23 cellular contexts compared by ENCODE assay signal in genomic region chr12:61412209-61412608, GRCh38.
DNase-seq lines count a peak whose midpoint lies in the region; ATAC-seq and TF ChIP-seq lines count a peak whose summit lies in the region.
"Had no signal": no experiment of that assay in that cellular context is flagged by ENCODE, and none has a peak within 500 bp of the region (broad histone marks: within the 10 kb centered on the region; RNA-seq: fewer than 3 reads in every experiment).

No MANE protein-coding gene starts in this region.

- H3K27ac ChIP-seq in substantia nigra (ENCODE audit: low read depth, low read length, poor library complexity, severe bottlenecking) = no peak overlapping the region
- H3K27ac ChIP-seq: 22Rv1, C4-2B, PC-9, SJCRH30 had no signal

- no peaks in the 10 kb centered on the region for H3K36me3 ChIP-seq in H7 (replicated peaks; ENCODE audit: control insufficient read depth, insufficient read depth, low read length)
- H3K36me3 ChIP-seq: MG63, SJCRH30 had no signal

- no peaks in the 10 kb centered on the region for H3K27me3 Mint-ChIP-seq in WTC11 (ENCODE audit: low read depth)
- H3K27me3 Mint-ChIP-seq in CD14-positive monocyte (ENCODE audit: low read depth in 3 of 3) = no peaks in the 10 kb centered on the region
- H3K27me3 Mint-ChIP-seq: B cell; CD8-positive, alpha-beta memory T cell had no signal

- no peak for TF ChIP-seq CTCF in WTC11 (IDR thresholded peaks at IDR 0.05)
- TF ChIP-seq CTCF in CD14-positive monocyte (IDR thresholded peaks at IDR 0.05) = no peak

- no peak overlapping the region for H3K4me3 Mint-ChIP-seq in WTC11
- H3K4me3 Mint-ChIP-seq in CD14-positive monocyte = no peak overlapping the region
- H3K4me3 Mint-ChIP-seq: B cell; CD8-positive, alpha-beta memory T cell had no signal

- CTCF ChIA-PET in WTC11 (lab: Charles Lee) = no interaction called here

- peak; percentile 7 for DNase-seq in NCI-H2029 treated with DMSO at 0.1 percent for 48 hours (lab: John Stamatoyannopoulos, UW)
- DNase-seq in NCI-H2029 (lab: John Stamatoyannopoulos, UW) = no peak
- DNase-seq in H7 = peak; percentile 2
- DNase-seq in WTC11 (ENCODE audit: low spot score) = no peak
- DNase-seq in iPS-NIHi7 (ENCODE audit: extremely low spot score) = peak; percentile 29
- DNase-seq in substantia nigra (lab: John Stamatoyannopoulos, UW) = no peak
- no peak for DNase-seq in CD14-positive monocyte (ENCODE audit: low spot score)
- DNase-seq: CD8-positive, alpha-beta memory T cell; KBM-7; MG63; NCI-H1048; NCI-H1417; NCI-H1694; NCI-H2081 treated with DMSO at 0.1 percent for 48 hours; NCI-H774; PC-9; SJCRH30 had no signal

- intact Hi-C loops in CD14-positive monocyte (cut with micrococcal nuclease) = no loop called here

- no peaks in the 10 kb centered on the region for H3K9me3 Mint-ChIP-seq in WTC11
- H3K9me3 Mint-ChIP-seq in CD14-positive monocyte = peaks cover 0 to 28% (median 8%) of the 10 kb centered on the region in 7 donors

- H3K27ac Mint-ChIP-seq in WTC11 (no peak overlapping the region), CD14-positive monocyte (no peak overlapping the region)
- H3K27ac Mint-ChIP-seq: B cell; CD8-positive, alpha-beta memory T cell had no signal

- POLR2A ChIA-PET in WTC11 (lab: Charles Lee) = no interaction called here

- H3K4me1 Mint-ChIP-seq in WTC11 = peaks cover 18% of the 10 kb centered on the region
- H3K4me1 Mint-ChIP-seq in CD14-positive monocyte = no peaks in the 10 kb centered on the region
- H3K4me1 Mint-ChIP-seq: B cell; CD8-positive, alpha-beta memory T cell had no signal

- no peaks in the 10 kb centered on the region for H3K27me3 ChIP-seq in H7 (ENCODE audit: control insufficient read depth, insufficient read depth, low read length)
- H3K27me3 ChIP-seq: MG63, SJCRH30 had no signal

- no peaks in the 10 kb centered on the region for H3K36me3 Mint-ChIP-seq in WTC11
- H3K36me3 Mint-ChIP-seq in CD14-positive monocyte = no peaks in the 10 kb centered on the region
- H3K36me3 Mint-ChIP-seq: CD8-positive, alpha-beta memory T cell had no signal

- ATAC-seq in WTC11 (peak; percentile 76), HG03457 (IDR thresholded peaks at IDR 0.05; ENCODE audit: unreplicated experiment) (no peak)
- ATAC-seq: Right ventricle myocardium inferior, SK-N-SH treated with all-trans-retinoic acid at 6 μM for 48 hours had no signal

- no peak overlapping the region for H3K4me3 ChIP-seq in H7 (ENCODE audit: insufficient read depth, low read depth, low read length)
- H3K4me3 ChIP-seq: MG63, PC-9, SJCRH30 had no signal

TF ChIP-seq in WTC11, 78 proteins besides CTCF, POLR2A, EP300 and RAD21 (continues in another document):
- TF ChIP-seq ATF3 (CRISPR knock-in tag; conservative IDR thresholded peaks at IDR 0.05) = no peak
- no peak for TF ChIP-seq AFF4 (CRISPR knock-in tag; IDR thresholded peaks at IDR 0.05; ENCODE audit: borderline replicate concordance)
- TF ChIP-seq EMX1 (CRISPR knock-in tag; IDR thresholded peaks at IDR 0.05) = no peak
- no peak for TF ChIP-seq OVOL2 (CRISPR knock-in tag; IDR thresholded peaks at IDR 0.05; ENCODE audit: borderline replicate concordance)
- TF ChIP-seq, protein P1, sequence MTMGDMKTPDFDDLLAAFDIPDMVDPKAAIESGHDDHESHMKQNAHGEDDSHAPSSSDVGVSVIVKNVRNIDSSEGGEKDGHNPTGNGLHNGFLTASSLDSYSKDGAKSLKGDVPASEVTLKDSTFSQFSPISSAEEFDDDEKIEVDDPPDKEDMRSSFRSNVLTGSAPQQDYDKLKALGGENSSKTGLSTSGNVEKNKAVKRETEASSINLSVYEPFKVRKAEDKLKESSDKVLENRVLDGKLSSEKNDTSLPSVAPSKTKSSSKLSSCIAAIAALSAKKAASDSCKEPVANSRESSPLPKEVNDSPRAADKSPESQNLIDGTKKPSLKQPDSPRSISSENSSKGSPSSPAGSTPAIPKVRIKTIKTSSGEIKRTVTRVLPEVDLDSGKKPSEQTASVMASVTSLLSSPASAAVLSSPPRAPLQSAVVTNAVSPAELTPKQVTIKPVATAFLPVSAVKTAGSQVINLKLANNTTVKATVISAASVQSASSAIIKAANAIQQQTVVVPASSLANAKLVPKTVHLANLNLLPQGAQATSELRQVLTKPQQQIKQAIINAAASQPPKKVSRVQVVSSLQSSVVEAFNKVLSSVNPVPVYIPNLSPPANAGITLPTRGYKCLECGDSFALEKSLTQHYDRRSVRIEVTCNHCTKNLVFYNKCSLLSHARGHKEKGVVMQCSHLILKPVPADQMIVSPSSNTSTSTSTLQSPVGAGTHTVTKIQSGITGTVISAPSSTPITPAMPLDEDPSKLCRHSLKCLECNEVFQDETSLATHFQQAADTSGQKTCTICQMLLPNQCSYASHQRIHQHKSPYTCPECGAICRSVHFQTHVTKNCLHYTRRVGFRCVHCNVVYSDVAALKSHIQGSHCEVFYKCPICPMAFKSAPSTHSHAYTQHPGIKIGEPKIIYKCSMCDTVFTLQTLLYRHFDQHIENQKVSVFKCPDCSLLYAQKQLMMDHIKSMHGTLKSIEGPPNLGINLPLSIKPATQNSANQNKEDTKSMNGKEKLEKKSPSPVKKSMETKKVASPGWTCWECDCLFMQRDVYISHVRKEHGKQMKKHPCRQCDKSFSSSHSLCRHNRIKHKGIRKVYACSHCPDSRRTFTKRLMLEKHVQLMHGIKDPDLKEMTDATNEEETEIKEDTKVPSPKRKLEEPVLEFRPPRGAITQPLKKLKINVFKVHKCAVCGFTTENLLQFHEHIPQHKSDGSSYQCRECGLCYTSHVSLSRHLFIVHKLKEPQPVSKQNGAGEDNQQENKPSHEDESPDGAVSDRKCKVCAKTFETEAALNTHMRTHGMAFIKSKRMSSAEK (CRISPR knock-in tag; IDR thresholded peaks at IDR 0.05; ENCODE audit: borderline replicate concordance) = no peak
- TF ChIP-seq NFYB (CRISPR knock-in tag; conservative IDR thresholded peaks at IDR 0.05; ENCODE audit: low read depth) = no peak
- TF ChIP-seq, protein P2, sequence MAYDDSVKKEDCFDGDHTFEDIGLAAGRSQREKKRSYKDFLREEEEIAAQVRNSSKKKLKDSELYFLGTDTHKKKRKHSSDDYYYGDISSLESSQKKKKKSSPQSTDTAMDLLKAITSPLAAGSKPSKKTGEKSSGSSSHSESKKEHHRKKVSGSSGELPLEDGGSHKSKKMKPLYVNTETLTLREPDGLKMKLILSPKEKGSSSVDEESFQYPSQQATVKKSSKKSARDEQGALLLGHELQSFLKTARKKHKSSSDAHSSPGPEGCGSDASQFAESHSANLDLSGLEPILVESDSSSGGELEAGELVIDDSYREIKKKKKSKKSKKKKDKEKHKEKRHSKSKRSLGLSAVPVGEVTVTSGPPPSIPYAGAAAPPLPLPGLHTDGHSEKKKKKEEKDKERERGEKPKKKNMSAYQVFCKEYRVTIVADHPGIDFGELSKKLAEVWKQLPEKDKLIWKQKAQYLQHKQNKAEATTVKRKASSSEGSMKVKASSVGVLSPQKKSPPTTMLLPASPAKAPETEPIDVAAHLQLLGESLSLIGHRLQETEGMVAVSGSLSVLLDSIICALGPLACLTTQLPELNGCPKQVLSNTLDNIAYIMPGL (CRISPR knock-in tag; IDR thresholded peaks at IDR 0.05) = no peak
- no peak for TF ChIP-seq SOX15 (CRISPR knock-in tag; IDR thresholded peaks at IDR 0.05)
- no peak for TF ChIP-seq IRF1 (CRISPR knock-in tag; IDR thresholded peaks at IDR 0.05)
- no peak for TF ChIP-seq MLX (CRISPR knock-in tag; IDR thresholded peaks at IDR 0.05)
- TF ChIP-seq PRRX2 (CRISPR knock-in tag; IDR thresholded peaks at IDR 0.05) = no peak

Comparison
In these comparisons a context has a peak if more than half of its experiments do, and no peak if none do; other contexts are left out.
1. DNase-seq: peak in NCI-H2029 treated with DMSO at 0.1 percent for 48 hours (single experiment), H7 (single experiment) and iPS-NIHi7 (single experiment); none in NCI-H2029 (single experiment), WTC11 (single experiment), substantia nigra (0 of 49) and CD14-positive monocyte (single experiment).